In the genomic region with DNA sequence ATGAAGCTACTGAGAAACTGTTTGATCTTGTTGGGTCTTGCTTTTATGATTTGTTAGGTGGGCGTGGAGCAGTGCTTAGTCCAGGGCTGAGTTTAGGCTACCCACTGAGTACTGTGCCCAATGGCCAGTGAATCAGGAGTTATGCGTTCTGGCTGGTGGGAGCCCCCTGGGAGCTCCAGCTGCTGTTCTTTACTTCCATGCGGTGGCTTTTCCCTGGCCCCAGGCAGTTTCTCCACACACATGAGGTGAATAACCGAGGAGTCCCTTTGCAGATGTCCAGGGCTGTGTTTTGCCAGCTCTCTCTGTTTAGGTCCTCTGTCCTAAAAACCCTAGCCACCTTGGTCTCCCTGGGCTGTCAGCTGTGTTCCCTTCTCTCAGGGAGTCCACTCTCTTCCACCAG, we compare ENCODE assay signal across 15 cellular contexts.
DNase-seq lines count a peak whose midpoint lies in the region; ATAC-seq and TF ChIP-seq lines count a peak whose summit lies in the region.
"Had no signal": no experiment of that assay in that cellular context is flagged by ENCODE, and none has a peak within 500 bp of the region (broad histone marks: within the 10 kb centered on the region; RNA-seq: fewer than 3 reads in every experiment).

No MANE protein-coding gene starts in this region.

- H3K27ac Mint-ChIP-seq in T-helper 1 cell treated with Interleukin-12 subunit alpha and Interleukin-12 subunit beta and Interleukin-4 antibody, amounts not matched to agents 30 μg/mL and 1 μg/mL, for 36 hours: peak overlapping the region; percentile 95
- H3K27ac Mint-ChIP-seq in activated naive CD8-positive, alpha-beta T cell treated with anti-CD3 and anti-CD28 coated beads, Interleukin-2, amount 10 ng/mL, durations not matched to agents 7 days and 5 days: peak overlapping the region; percentile 91

- no peak overlapping the region for H3K27ac ChIP-seq in osteoblast (ENCODE audit: low read depth, low read length)
- no peak overlapping the region for H3K27ac ChIP-seq in left ventricle myocardium inferior (replicated peaks)
- H3K27ac ChIP-seq: thyroid gland, WERI-Rb-1 had no signal

- ATAC-seq in activated naive CD8-positive, alpha-beta T cell treated with anti-CD3 and anti-CD28 coated beads, Interleukin-2, amount 10 ng/mL, durations not matched to agents 7 days and 5 days (ENCODE audit: low read depth): no peak
- ATAC-seq: activated naive CD4-positive, alpha-beta T cell treated with anti-CD3 and anti-CD28 coated beads, Interleukin-2, amount 50 U/mL, for 72 hours had no signal

- H3K4me3 ChIP-seq in osteoblast (ENCODE audit: insufficient read depth, low read length) (no peak overlapping the region), left ventricle myocardium inferior (no peak overlapping the region)
- H3K4me3 ChIP-seq: thyroid gland had no signal

- no peak overlapping the region for H2AFZ ChIP-seq in osteoblast (ENCODE audit: low read length)

- no peak overlapping the region for H3K4me2 ChIP-seq in osteoblast (ENCODE audit: insufficient read depth, low read length)

- no peak for TF ChIP-seq CTCF in osteoblast (IDR thresholded peaks at IDR 0.05; ENCODE audit: extremely low read depth, low read depth, low read length)
- no peak for TF ChIP-seq CTCF in left ventricle myocardium inferior (IDR thresholded peaks at IDR 0.05; ENCODE audit: borderline replicate concordance)

- H3K9me3 ChIP-seq in osteoblast (ENCODE audit: low read depth, low read length): no peaks in the 10 kb centered on the region
- H3K9me3 ChIP-seq in left ventricle myocardium inferior (replicated peaks): no peaks in the 10 kb centered on the region
- H3K9me3 ChIP-seq: thyroid gland had no signal

- H3K27me3 ChIP-seq in osteoblast (ENCODE audit: insufficient read depth, low read length) (no peaks in the 10 kb centered on the region), left ventricle myocardium inferior (ENCODE audit: low read depth) (no peaks in the 10 kb centered on the region)
- H3K27me3 ChIP-seq: thyroid gland had no signal

- DNase-seq in T-helper 1 cell (no peak), ELR (ENCODE audit: low read depth) (peak; percentile 19), osteoblast (ENCODE audit: insufficient read length, low spot score, missing footprints) (peak; percentile 84), NOMO-1 treated with DMSO at 0.1 percent for 48 hours (lab: John Stamatoyannopoulos, UW; ENCODE audit: unreplicated experiment) (no peak), NCI-H2029 treated with DMSO at 0.1 percent for 48 hours (lab: John Stamatoyannopoulos, UW) (no peak), left ventricle myocardium inferior (no peak)
- no peak for DNase-seq in activated naive CD8-positive, alpha-beta T cell treated with anti-CD3 and anti-CD28 coated beads, Interleukin-2, amount 10 ng/mL, durations not matched to agents 7 days and 5 days
- DNase-seq: activated CD8-positive, alpha-beta memory T cell treated with anti-CD3 and anti-CD28 coated beads, Interleukin-2, amount 50 U/mL, for 4 hours; hypothalamus; NCI-H1048; stimulated activated CD4-positive, alpha-beta T cell treated with anti-CD3 and anti-CD28 coated beads, Interleukin-4, amount 100 ng/mL, for 1 hour; thyroid gland; WERI-Rb-1 had no signal

- intact Hi-C loops in left ventricle myocardium inferior (cut with micrococcal nuclease): loop anchor here (10.0 kb wide), 1 partner anchor 52 kb away; no protein-coding TSS in a partner anchor

- H3K27me3 Mint-ChIP-seq in T-helper 1 cell treated with Interleukin-12 subunit alpha and Interleukin-12 subunit beta and Interleukin-4 antibody, amounts not matched to agents 30 μg/mL and 1 μg/mL, for 36 hours (ENCODE audit: low read depth): no peaks in the 10 kb centered on the region
- no peaks in the 10 kb centered on the region for H3K27me3 Mint-ChIP-seq in activated naive CD8-positive, alpha-beta T cell treated with anti-CD3 and anti-CD28 coated beads, Interleukin-2, amount 10 ng/mL, durations not matched to agents 7 days and 5 days

- POLR2A ChIA-PET in activated naive CD8-positive, alpha-beta T cell treated with anti-CD3 and anti-CD28 coated beads, Interleukin-2, amount 10 ng/mL, durations not matched to agents 7 days and 5 days (lab: Charles Lee): interaction anchor here (1.5 to 10.6 kb wide), 5 partner anchors 41 to 107 kb away, joined by 6 to 227 read pairs (median 31); a partner anchor contains a TSS

- no peaks in the 10 kb centered on the region for H4K20me1 ChIP-seq in osteoblast (ENCODE audit: insufficient read depth, low read length)

- H3K9me3 Mint-ChIP-seq in T-helper 1 cell treated with Interleukin-12 subunit alpha and Interleukin-12 subunit beta and Interleukin-4 antibody, amounts not matched to agents 30 μg/mL and 1 μg/mL, for 36 hours: no peaks in the 10 kb centered on the region
- no peaks in the 10 kb centered on the region for H3K9me3 Mint-ChIP-seq in activated naive CD8-positive, alpha-beta T cell treated with anti-CD3 and anti-CD28 coated beads, Interleukin-2, amount 10 ng/mL, durations not matched to agents 7 days and 5 days
- H3K9me3 Mint-ChIP-seq: activated naive CD4-positive, alpha-beta T cell treated with anti-CD3 and anti-CD28 coated beads, Interleukin-2, amount 50 U/mL, for 72 hours had no signal

- H3K4me3 Mint-ChIP-seq in T-helper 1 cell treated with Interleukin-12 subunit alpha and Interleukin-12 subunit beta and Interleukin-4 antibody, amounts not matched to agents 30 μg/mL and 1 μg/mL, for 36 hours: no peak overlapping the region
- H3K4me3 Mint-ChIP-seq in activated naive CD8-positive, alpha-beta T cell treated with anti-CD3 and anti-CD28 coated beads, Interleukin-2, amount 10 ng/mL, durations not matched to agents 7 days and 5 days: no peak overlapping the region

- H3K36me3 ChIP-seq in osteoblast (ENCODE audit: insufficient read depth, low read length) (no peaks in the 10 kb centered on the region), left ventricle myocardium inferior (no peaks in the 10 kb centered on the region)
- H3K36me3 ChIP-seq: thyroid gland, WERI-Rb-1 had no signal

- H3K36me3 Mint-ChIP-seq in T-helper 1 cell treated with Interleukin-12 subunit alpha and Interleukin-12 subunit beta and Interleukin-4 antibody, amounts not matched to agents 30 μg/mL and 1 μg/mL, for 36 hours (ENCODE audit: low read depth): no peaks in the 10 kb centered on the region
- no peaks in the 10 kb centered on the region for H3K36me3 Mint-ChIP-seq in activated naive CD8-positive, alpha-beta T cell treated with anti-CD3 and anti-CD28 coated beads, Interleukin-2, amount 10 ng/mL, durations not matched to agents 7 days and 5 days
- H3K36me3 Mint-ChIP-seq: activated naive CD4-positive, alpha-beta T cell treated with anti-CD3 and anti-CD28 coated beads, Interleukin-2, amount 50 U/mL, for 72 hours had no signal

- H3K79me2 ChIP-seq in osteoblast (ENCODE audit: insufficient read depth, low read length): no peaks in the 10 kb centered on the region

- peaks cover 63% of the 10 kb centered on the region for H3K4me1 Mint-ChIP-seq in T-helper 1 cell treated with Interleukin-12 subunit alpha and Interleukin-12 subunit beta and Interleukin-4 antibody, amounts not matched to agents 30 μg/mL and 1 μg/mL, for 36 hours (ENCODE audit: low read depth)
- H3K4me1 Mint-ChIP-seq in activated naive CD8-positive, alpha-beta T cell treated with anti-CD3 and anti-CD28 coated beads, Interleukin-2, amount 10 ng/mL, durations not matched to agents 7 days and 5 days: peaks cover 56% of the 10 kb centered on the region

- H3K4me1 ChIP-seq in osteoblast (ENCODE audit: insufficient read depth, low read length) (peaks cover 27% of the 10 kb centered on the region), left ventricle myocardium inferior (peaks cover 25% of the 10 kb centered on the region)

Comparison
In these comparisons a context has a peak if more than half of its experiments do, and no peak if none do; other contexts are left out.
1. DNase-seq: peak in ELR (single experiment) and osteoblast (single experiment); none in T-helper 1 cell (0 of 5), activated naive CD8-positive, alpha-beta T cell treated with anti-CD3 and anti-CD28 coated beads, Interleukin-2, amount 10 ng/mL, durations not matched to agents 7 days and 5 days (single experiment), NOMO-1 treated with DMSO at 0.1 percent for 48 hours (single experiment), NCI-H2029 treated with DMSO at 0.1 percent for 48 hours (single experiment) and left ventricle myocardium inferior (single experiment).